ENCODE assay signal across 27 cellular contexts in genomic region chr4:150974251-150974640, GRCh38. TPM values are rescaled to one million over a fixed set of nuclear protein-coding genes. Genes with fewer than 3 reads are reported as not detected.
A peak's percentile ranks its signal among the peaks of the same experiment; 100 is the strongest.
DNase-seq lines count a peak whose midpoint lies in the region; ATAC-seq, FAIRE-seq and TF ChIP-seq lines count a peak whose summit lies in the region.
"Had no signal": no experiment of that assay in that cellular context is flagged by ENCODE, and none has a peak within 500 bp of the region (broad histone marks: within the 10 kb centered on the region; RNA-seq: fewer than 3 reads in every experiment).

No MANE protein-coding gene starts in this region.

- peak; percentile 6 for ATAC-seq in HG03135 (IDR thresholded peaks at IDR 0.05; ENCODE audit: unreplicated experiment)
- no peak; the same call in 2 of the 3 replicates for ATAC-seq in GM12878
- ATAC-seq: pancreas, sciatic nerve had no signal

- POLR2A ChIA-PET in GM12878 (lab: Charles Lee) = interaction anchor here (0.6 to 1.3 kb wide), 3 partner anchors 9 to 103 kb away, joined by 3 to 8 read pairs (median 4); no protein-coding TSS in a partner anchor

- 0 out of 2 replicates have a peak overlapping the region, but pooled peaks have one; percentile 5 for H3K4me3 ChIP-seq in GM12878
- H3K4me3 ChIP-seq in coronary artery = no peak overlapping the region
- H3K4me3 ChIP-seq: esophagus muscularis mucosa, pancreas, stomach, tibial nerve had no signal

- intact Hi-C loops in GM12878 (cut with micrococcal nuclease; ENCODE audit: unreplicated experiment) = no loop called here

- H3K4me1 Mint-ChIP-seq in activated naive CD8-positive, alpha-beta T cell (ENCODE audit: low read depth) = peaks cover 70% of the 10 kb centered on the region
- H3K4me1 Mint-ChIP-seq in activated naive CD8-positive, alpha-beta T cell treated with anti-CD3 and anti-CD28 coated beads for 36 hours = peaks cover 60% of the 10 kb centered on the region

- no peaks in the 10 kb centered on the region for H3K36me3 ChIP-seq in GM12878 (ENCODE audit: control insufficient read depth in 2 of 2, insufficient read depth in 2 of 2, low read length in 1 of 2)
- H3K36me3 ChIP-seq: esophagus muscularis mucosa, pancreas, tibial nerve had no signal

- no peak for DNase-seq in activated naive CD8-positive, alpha-beta T cell treated with anti-CD3 and anti-CD28 coated beads for 36 hours
- DNase-seq in GM12878 (ENCODE audit: low read depth, low spot score) (no peak), coronary artery (ENCODE audit: low spot score) (no peak), AG20443 (ENCODE audit: low spot score) (no peak), GOT3 (lab: John Stamatoyannopoulos, UW) (no peak), NCI-H774 (lab: John Stamatoyannopoulos, UW) (no peak)
- DNase-seq: activated CD4-positive, alpha-beta T cell treated with anti-CD3 and anti-CD28 coated beads for 4 hours; activated naive CD4-positive, alpha-beta T cell treated with anti-CD3 and anti-CD28 coated beads for 36 hours; activated T-cell treated with anti-CD3 and anti-CD28 coated beads, Interleukin-2, amount 50 U/mL, for 48 hours; AML-193; cortex of kidney; endodermal cell; HCEC 1CT; hypothalamus; islet precursor cell; Kasumi-1; NCI-H187; pancreas; RPMI8226; stimulated activated CD4-positive, alpha-beta T cell treated with anti-CD3 and anti-CD28 coated beads, Interleukin-15, amount 100 ng/mL, for 24 hours; stomach had no signal

- RAD21 ChIA-PET in GM12878 (lab: Charles Lee; ENCODE audit: unreplicated experiment) = interaction anchor here (0.6 to 1.3 kb wide), 5 partner anchors 12 to 143 kb away, joined by 3 to 8 read pairs (median 5); no protein-coding TSS in a partner anchor

- H3K79me2 ChIP-seq in GM12878 (ENCODE audit: control insufficient read depth, insufficient read depth, low read length) = peaks cover 64% of the 10 kb centered on the region

- H4K20me1 ChIP-seq in GM12878 (ENCODE audit: control insufficient read depth, insufficient read depth) = no peaks in the 10 kb centered on the region

- no peaks in the 10 kb centered on the region for H3K27me3 ChIP-seq in GM12878 (replicated peaks in 1 of 2; ENCODE audit: control insufficient read depth in 2 of 2, insufficient read depth in 2 of 2, low read length in 1 of 2)
- H3K27me3 ChIP-seq: esophagus muscularis mucosa, pancreas, stomach, tibial nerve had no signal

- 87% methylated on average over 1 of the region's 1 CpG for WGBS in GM12878 (ENCODE audit: insufficient coverage, insufficient replicate concordance, low lambda C conversion rate, missing lambda C conversion rate)

- CTCF ChIA-PET in GM12878 (lab: Yijun Ruan, JAX) = interaction anchor here (1.1 to 1.9 kb wide), 5 partner anchors 13 to 107 kb away, joined by 3 to 19 read pairs (median 3); no protein-coding TSS in a partner anchor

- peaks cover 29% of the 10 kb centered on the region for H3K4me1 ChIP-seq in GM12878 (ENCODE audit: control insufficient read depth, insufficient read depth, low read length)

- H3K9me3 Mint-ChIP-seq in activated naive CD8-positive, alpha-beta T cell (ENCODE audit: low read depth) = peaks cover 6% of the 10 kb centered on the region
- peaks cover 5% of the 10 kb centered on the region for H3K9me3 Mint-ChIP-seq in activated naive CD8-positive, alpha-beta T cell treated with anti-CD3 and anti-CD28 coated beads for 36 hours

- TF ChIP-seq RAD21 in GM12878 (IDR thresholded peaks at IDR 0.05; ENCODE audit: insufficient read depth, low read depth, low read length) = no peak

- no peak overlapping the region for H3K9ac ChIP-seq in GM12878 (ENCODE audit: control insufficient read depth, insufficient read depth, low read length)

- TF ChIP-seq CTCF in GM12878 (IDR thresholded peaks at IDR 0.05 in 2 of 3, conservative IDR thresholded peaks at IDR 0.05 in 1 of 3; ENCODE audit: control insufficient read depth in 2 of 3, extremely low read depth in 1 of 3, insufficient read depth in 1 of 3, low read depth in 3 of 3, low read length in 3 of 3) = no peak
- TF ChIP-seq CTCF in coronary artery (IDR thresholded peaks at IDR 0.05) = no peak

- in situ Hi-C loops in GM12878 (cut with MboI) = no loop called here

- no peak for TF ChIP-seq EP300 in GM12878 (IDR thresholded peaks at IDR 0.05; ENCODE audit: borderline replicate concordance in 1 of 2, control insufficient read depth in 1 of 2, low read depth in 2 of 2, low read length in 2 of 2)

- peak overlapping the region; percentile 45 for H3K4me2 ChIP-seq in GM12878 (ENCODE audit: control insufficient read depth, insufficient read depth)

- H3K27ac Mint-ChIP-seq in activated naive CD8-positive, alpha-beta T cell = no peak overlapping the region
- no peak overlapping the region for H3K27ac Mint-ChIP-seq in activated naive CD8-positive, alpha-beta T cell treated with anti-CD3 and anti-CD28 coated beads for 36 hours
- H3K27ac Mint-ChIP-seq: activated naive CD4-positive, alpha-beta T cell treated with anti-CD3 and anti-CD28 coated beads for 36 hours; endodermal cell had no signal

- no TSS peak for BruUV-seq in GM12878 (replicated peaks; lab: Mats Ljungman, UMichigan)

- peak overlapping the region; percentile 33 for H3K4me3 Mint-ChIP-seq in activated naive CD8-positive, alpha-beta T cell
- no peak overlapping the region for H3K4me3 Mint-ChIP-seq in activated naive CD8-positive, alpha-beta T cell treated with anti-CD3 and anti-CD28 coated beads for 36 hours
- H3K4me3 Mint-ChIP-seq: activated naive CD4-positive, alpha-beta T cell treated with anti-CD3 and anti-CD28 coated beads for 36 hours; endodermal cell had no signal

- no peaks in the 10 kb centered on the region; the same call in 2 of the 3 replicates for H3K9me3 ChIP-seq in GM12878 (replicated peaks; ENCODE audit: control insufficient read depth, insufficient read depth, low read length)
- H3K9me3 ChIP-seq: esophagus muscularis mucosa, pancreas, stomach, tibial nerve had no signal

- TF ChIP-seq POLR2A in GM12878 (IDR thresholded peaks at IDR 0.05; ENCODE audit: low read depth, low read length) = no peak

- no peaks in the 10 kb centered on the region for H3K27me3 Mint-ChIP-seq in activated naive CD8-positive, alpha-beta T cell
- no peaks in the 10 kb centered on the region for H3K27me3 Mint-ChIP-seq in activated naive CD8-positive, alpha-beta T cell treated with anti-CD3 and anti-CD28 coated beads for 36 hours

- SMC1A ChIA-PET in GM12878 (lab: Charles Lee; ENCODE audit: uncharacterized antibody, unreplicated experiment) = interaction anchor here (1.0 to 6.3 kb wide), 7 partner anchors 9 to 55 kb away, joined by 3 to 61 read pairs (median 6); partner anchors contain the start of gene LRBA

- no peak overlapping the region for H2AFZ ChIP-seq in GM12878 (ENCODE audit: control insufficient read depth, low read depth, low read length)

- FAIRE-seq in GM12878 (lab: Jason Lieb, UNC) = no peak
- FAIRE-seq: frontal cortex, pancreas had no signal

- peaks cover 12% of the 10 kb centered on the region for H3K36me3 Mint-ChIP-seq in activated naive CD8-positive, alpha-beta T cell
- peaks cover 19% of the 10 kb centered on the region for H3K36me3 Mint-ChIP-seq in activated naive CD8-positive, alpha-beta T cell treated with anti-CD3 and anti-CD28 coated beads for 36 hours

- H3K27ac ChIP-seq in GM12878 (ENCODE audit: control insufficient read depth, insufficient read depth) = peak overlapping the region; percentile 2; the same call in 1 of the 2 replicates
- H3K27ac ChIP-seq in coronary artery = no peak overlapping the region
- H3K27ac ChIP-seq: esophagus muscularis mucosa, pancreas, stomach, tibial nerve had no signal

TF ChIP-seq in GM12878, 131 proteins besides CTCF, POLR2A, EP300 and RAD21 (continues in another document):
- no peak for TF ChIP-seq PRDM15 (CRISPR knock-in tag; IDR thresholded peaks at IDR 0.05)

RNA-seq across cellular contexts. Expression of gene LRBA, which starts 40.8 kb away (rescaled TPM):
- 10 to 100 TPM; 52.5 to 61.2 TPM for total RNA-seq in activated naive CD8-positive, alpha-beta T cell treated with anti-CD3 and anti-CD28 coated beads for 36 hours
- 574 and 578 TPM in 2 replicates for total RNA-seq in GM12878 (2013; cell fraction: nucleolus; rRNA removed)
- 75.5 and 89.8 TPM in 2 replicates for total RNA-seq in GM12878 (2014; rRNA removed)
- total RNA-seq in GM12878 (2014; rRNA removed; fragmentation: Illumina TruSeq; extraction: Trizol) = 93.4 and 101 TPM in 2 replicates
- 70.6 and 72.7 TPM in 2 replicates for total RNA-seq in GM12878 (2021)
- polyA plus RNA-seq in GM12878 (2011; ENCODE audit: low read depth) = 40.5 TPM
- 74.6 and 82.6 TPM in 2 replicates for polyA plus RNA-seq in GM12878 (2011; rRNA removed)
- 71.9 and 79.6 TPM in 2 replicates for polyA plus RNA-seq in GM12878 (2011; cell fraction: cytosol; rRNA removed)
- 58.5 and 60.2 TPM in 2 replicates for polyA plus RNA-seq in GM12878 (2011; cell fraction: nucleus; rRNA removed)
- 39.6 and 45.7 TPM in 2 replicates for polyA plus RNA-seq in GM12878 (2012)
- 74.4 and 98.9 TPM in 2 replicates for polyA plus RNA-seq in GM12878 (2014; fragmentation: Illumina TruSeq; extraction: Trizol)
- polyA plus RNA-seq in GM12878 (2014; fragmentation: Nextera tagmentation; extraction: Ambion mirVana) = 10 to 100 TPM; 20.3 to 22.0 TPM
- 37.1 and 39.4 TPM in 2 replicates for polyA plus RNA-seq in GM12878 (2014; rRNA removed)
- polyA plus RNA-seq in GM12878 (2016; fragmentation: Nextera tagmentation; extraction: Ambion mirVana) = 10 to 100 TPM; 24.8 to 29.4 TPM
- polyA minus RNA-seq in GM12878 (2011; rRNA and poly(A)+ RNA removed) = 433 TPM in 2 replicates
- 91.3 and 96.2 TPM in 2 replicates for polyA minus RNA-seq in GM12878 (2011; cell fraction: cytosol; rRNA and poly(A)+ RNA removed)
- 384 and 542 TPM in 2 replicates for polyA minus RNA-seq in GM12878 (2011; cell fraction: nucleus; rRNA and poly(A)+ RNA removed)
